Comparison of ENCODE assay signal across 8 cellular contexts in the genomic region with DNA sequence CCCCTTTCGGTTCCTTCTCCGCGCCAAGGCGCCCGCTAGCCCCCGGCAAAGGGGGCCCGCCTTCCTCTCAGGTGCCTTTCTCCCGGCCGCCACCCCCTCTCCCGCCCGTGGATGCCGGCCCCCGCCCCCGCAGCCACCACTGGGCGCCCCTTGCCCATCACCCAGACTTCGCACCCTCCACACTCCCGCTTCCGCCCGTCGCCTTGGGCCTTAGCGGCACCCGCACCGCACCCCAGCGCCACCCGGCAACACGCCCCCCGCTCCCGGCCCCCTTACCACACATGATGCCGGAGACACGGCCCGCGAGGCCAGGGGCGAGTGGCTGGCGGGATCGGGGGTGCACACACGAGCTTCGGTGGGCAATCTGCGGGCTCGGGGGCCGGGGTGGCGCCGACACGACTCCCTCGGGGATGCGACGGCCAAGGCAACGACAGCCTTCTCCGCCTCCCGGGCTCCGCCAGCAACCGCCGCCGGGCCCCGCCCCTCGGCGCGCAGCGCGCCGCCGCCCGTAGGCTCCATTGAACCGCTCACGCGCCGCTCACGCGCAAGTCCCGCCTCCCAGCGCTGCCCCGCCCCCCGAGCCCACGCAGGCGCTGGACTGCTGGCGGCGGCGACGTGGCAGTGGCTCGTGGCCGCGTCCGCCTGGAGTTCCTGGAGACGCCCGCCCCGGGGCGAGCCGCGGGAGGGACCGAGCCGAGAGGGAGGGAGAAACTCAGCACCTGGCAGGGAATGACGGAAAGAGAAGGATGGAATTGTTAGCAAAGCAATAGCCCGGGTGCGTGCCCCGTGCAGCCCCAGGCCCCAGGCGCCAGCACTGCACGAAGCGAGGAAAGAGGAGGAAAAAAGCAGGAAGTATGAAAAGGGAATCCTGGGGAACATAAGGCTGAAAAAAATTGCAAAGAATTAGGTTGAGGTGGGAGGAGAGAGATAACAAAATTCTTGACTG. TPM values are rescaled to one million over a fixed set of nuclear protein-coding genes. Genes with fewer than 3 reads are reported as not detected.
A peak's percentile ranks its signal among the peaks of the same experiment; 100 is the strongest.
DNase-seq lines count a peak whose midpoint lies in the region; ATAC-seq and TF ChIP-seq lines count a peak whose summit lies in the region.

Gene GFPT1 (minus strand): TSS at position 439 of the 946 bp plus-strand sequence. CDS start 156 bp downstream, at position 283.

- peak within 1 kb of the TSS; percentile 90 for H3K27ac Mint-ChIP-seq in activated naive CD8-positive, alpha-beta T cell
- H3K27ac Mint-ChIP-seq in osteocyte (ENCODE audit: unreplicated experiment): peak within 1 kb of the TSS; percentile 99

- H3K27me3 Mint-ChIP-seq in activated naive CD8-positive, alpha-beta T cell: no peaks in the 10 kb centered on the region
- H3K27me3 Mint-ChIP-seq in osteocyte (ENCODE audit: unreplicated experiment): no peaks in the 10 kb centered on the region

- peak; percentile 81 for ATAC-seq in HG02623 (IDR thresholded peaks at IDR 0.05; ENCODE audit: unreplicated experiment)
- peak; percentile 82 for ATAC-seq in thoracic aorta (ENCODE audit: insufficient number of reproducible peaks, low FRiP score, low read depth)

- no peaks in the 10 kb centered on the region for H3K9me3 Mint-ChIP-seq in activated naive CD8-positive, alpha-beta T cell (ENCODE audit: low read depth)
- H3K9me3 Mint-ChIP-seq in osteocyte (ENCODE audit: unreplicated experiment): no peaks in the 10 kb centered on the region

- CTCF ChIA-PET in GM10248 (lab: Yijun Ruan, JAX): interaction anchor here (1.3 to 2.3 kb wide), 2 partner anchors 11 to 14 kb away, joined by 5 to 13 read pairs; no protein-coding TSS in a partner anchor

- H3K27ac ChIP-seq in thoracic aorta: peak within 1 kb of the TSS; percentile 84 to 88

- peaks cover 6% of the 10 kb centered on the region for H3K36me3 Mint-ChIP-seq in activated naive CD8-positive, alpha-beta T cell
- H3K36me3 Mint-ChIP-seq in osteocyte (ENCODE audit: unreplicated experiment): peaks cover 5% of the 10 kb centered on the region

- peaks cover 43% of the 10 kb centered on the region for H3K4me1 Mint-ChIP-seq in activated naive CD8-positive, alpha-beta T cell (ENCODE audit: low read depth)
- peaks cover 44% of the 10 kb centered on the region for H3K4me1 Mint-ChIP-seq in osteocyte (ENCODE audit: unreplicated experiment)

- H3K36me3 ChIP-seq in thoracic aorta: no peaks in the 10 kb centered on the region

- H3K4me1 ChIP-seq in thoracic aorta (ENCODE audit: control insufficient read depth in 1 of 2, low read depth in 2 of 2): peaks cover 3 to 40% of the 10 kb centered on the region in 2 donors

- H3K4me3 Mint-ChIP-seq in activated naive CD8-positive, alpha-beta T cell: peak within 1 kb of the TSS; percentile 90
- peak within 1 kb of the TSS; percentile 92 for H3K4me3 Mint-ChIP-seq in osteocyte (ENCODE audit: unreplicated experiment)

- H3K27me3 ChIP-seq in thoracic aorta (replicated peaks; ENCODE audit: insufficient read depth): no peaks in the 10 kb centered on the region

- peak; percentile 96 for DNase-seq in GM10248 (ENCODE audit: extremely low spot score)
- DNase-seq in NCI-H1105 (lab: John Stamatoyannopoulos, UW): peak; percentile 88
- peak; percentile 88 for DNase-seq in SKM-1 treated with dmso at 0.1 percent for 144 hours (lab: John Stamatoyannopoulos, UW; ENCODE audit: unreplicated experiment)
- peak; percentile 95 for DNase-seq in glomerular visceral epithelial cell (ENCODE audit: extremely low spot score)
- DNase-seq in osteocyte (ENCODE audit: extremely low spot score, unreplicated experiment): peak; percentile 98
- DNase-seq in thoracic aorta (ENCODE audit: low spot score): peak; percentile 72

- no peak for TF ChIP-seq CTCF in GM10248 (IDR thresholded peaks at IDR 0.05; ENCODE audit: control extremely low read depth, extremely low read depth, low read depth, missing control alignments)
- no peak for TF ChIP-seq CTCF in osteocyte (IDR thresholded peaks at IDR 0.05)
- TF ChIP-seq CTCF in thoracic aorta (IDR thresholded peaks at IDR 0.05): no peak

- POLR2A ChIA-PET in GM10248 (lab: Yijun Ruan, JAX): interaction anchor here (0.6 kb wide), 1 partner anchor 10 kb away, joined by 4 read pairs; no protein-coding TSS in a partner anchor

- no peaks in the 10 kb centered on the region for H3K9me3 ChIP-seq in thoracic aorta

- H3K4me3 ChIP-seq in thoracic aorta: peak within 1 kb of the TSS; percentile 94

RNA-seq across cellular contexts. Expression of gene GFPT1, which starts in this region (rescaled TPM):
- total RNA-seq in osteocyte: 48.3 and 59.3 TPM in 2 replicates
- 10 to 100 TPM; 45.6 to 53.1 TPM for total RNA-seq in thoracic aorta

Comparison
In these comparisons a context has a peak if more than half of its experiments do, and no peak if none do; other contexts are left out.
1. Peak in every context shown above with its lines: DNase-seq, ATAC-seq, H3K4me3 ChIP-seq and H3K27ac ChIP-seq.